In the genomic region with DNA sequence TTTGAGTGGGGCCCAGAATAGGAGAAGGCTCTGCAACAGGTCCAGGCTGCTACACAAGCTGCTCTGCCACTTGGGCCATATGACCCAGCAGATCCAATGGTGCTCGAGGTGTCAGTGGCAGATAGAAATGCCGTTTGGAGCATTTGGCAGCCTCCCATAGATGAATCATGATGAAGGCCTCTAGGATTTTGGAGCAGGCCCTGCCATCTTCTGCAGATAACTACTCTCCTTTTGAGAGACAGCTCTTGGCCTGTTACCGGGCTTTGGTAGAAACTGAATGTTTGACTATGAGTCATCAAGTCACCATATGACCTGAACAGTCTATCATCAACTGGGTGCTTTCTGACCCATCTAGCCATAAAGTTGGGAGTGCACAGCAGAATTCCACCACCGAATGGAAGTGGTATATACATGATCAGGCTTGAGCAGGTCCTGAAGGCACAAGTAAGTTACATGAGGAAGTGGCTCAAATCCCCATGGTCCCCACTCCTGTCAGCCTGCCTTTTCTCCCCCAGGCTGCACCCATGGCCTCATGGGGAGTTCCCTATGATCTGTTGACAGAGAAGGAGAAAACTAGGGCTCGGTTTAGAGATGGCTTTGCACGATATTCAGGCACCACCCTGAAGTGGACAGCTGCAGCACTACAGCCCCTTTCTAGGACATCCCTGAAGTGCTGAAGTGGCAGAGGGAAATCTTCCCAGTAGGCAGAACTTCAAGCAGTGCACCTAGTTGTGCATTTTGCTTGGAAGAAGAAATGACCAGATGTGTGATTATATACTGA, we compare ENCODE assay signal across 26 cellular contexts.
DNase-seq lines count a peak whose midpoint lies in the region; TF ChIP-seq lines count a peak whose summit lies in the region.
"Had no signal": no experiment of that assay in that cellular context is flagged by ENCODE, and none has a peak within 500 bp of the region (broad histone marks: within the 10 kb centered on the region; RNA-seq: fewer than 3 reads in every experiment).

No MANE protein-coding gene starts in this region.

- no peak overlapping the region for H3K4me3 Mint-ChIP-seq in HFFc6
- H3K4me3 Mint-ChIP-seq in neural progenitor cell: no peak overlapping the region
- H3K4me3 Mint-ChIP-seq: activated CD8-positive, alpha-beta T cell treated with anti-CD3 and anti-CD28 coated beads for 36 hours; mesothelial cell of epicardium; natural killer cell treated with Interleukin-12 subunit alpha and Interleukin-12 subunit beta and Interleukin-15 and Interleukin-18, amount 100 ng/mL, for 72 hours; stimulated activated effector memory CD8-positive, alpha-beta T cell treated with anti-CD3 and anti-CD28 coated beads, Interleukin-12 subunit alpha, Interleukin-12 subunit beta, amount 100 ng/mL, for 72 hours had no signal

- TF ChIP-seq CTCF in AG10803 (conservative IDR thresholded peaks at IDR 0.05; ENCODE audit: low read length): no peak
- no peak for TF ChIP-seq CTCF in HFFc6 (IDR thresholded peaks at IDR 0.05)
- no peak for TF ChIP-seq CTCF in fibroblast of the aortic adventitia (IDR thresholded peaks at IDR 0.05; ENCODE audit: insufficient read depth, low read length)
- no peak for TF ChIP-seq CTCF in neural progenitor cell (IDR thresholded peaks at IDR 0.05)
- TF ChIP-seq CTCF in coronary artery (IDR thresholded peaks at IDR 0.05): no peak

- H3K27me3 ChIP-seq in neural progenitor cell: no peaks in the 10 kb centered on the region
- H3K27me3 ChIP-seq: sigmoid colon had no signal

- no peak overlapping the region for H3K27ac ChIP-seq in neural progenitor cell
- no peak overlapping the region for H3K27ac ChIP-seq in coronary artery
- H3K27ac ChIP-seq: dorsolateral prefrontal cortex, HL-60, pancreas, sigmoid colon had no signal

- H3K36me3 ChIP-seq in neural progenitor cell: no peaks in the 10 kb centered on the region
- H3K36me3 ChIP-seq: pancreas, sigmoid colon had no signal

- H3K27me3 Mint-ChIP-seq in HFFc6 (ENCODE audit: insufficient read depth) (no peaks in the 10 kb centered on the region; the same call in 1 of the 2 replicates), neural progenitor cell (ENCODE audit: insufficient read depth, low read depth) (no peaks in the 10 kb centered on the region)

- H4K20me1 ChIP-seq in neural progenitor cell (ENCODE audit: low read depth): no peaks in the 10 kb centered on the region

- H3K9me3 ChIP-seq in neural progenitor cell (ENCODE audit: low read depth): no peaks in the 10 kb centered on the region
- H3K9me3 ChIP-seq: pancreas had no signal

- H3K4me2 ChIP-seq in neural progenitor cell: no peak overlapping the region

- no peak overlapping the region for H3K27ac Mint-ChIP-seq in HFFc6
- H3K27ac Mint-ChIP-seq in neural progenitor cell: no peak overlapping the region
- H3K27ac Mint-ChIP-seq: activated CD8-positive, alpha-beta T cell treated with anti-CD3 and anti-CD28 coated beads for 36 hours; mesothelial cell of epicardium; natural killer cell treated with Interleukin-12 subunit alpha and Interleukin-12 subunit beta and Interleukin-15 and Interleukin-18, amount 100 ng/mL, for 72 hours; stimulated activated effector memory CD8-positive, alpha-beta T cell treated with anti-CD3 and anti-CD28 coated beads, Interleukin-12 subunit alpha, Interleukin-12 subunit beta, amount 100 ng/mL, for 72 hours had no signal

- H3K9me3 Mint-ChIP-seq in HFFc6: peaks cover 19% of the 10 kb centered on the region
- peaks cover 33% of the 10 kb centered on the region for H3K9me3 Mint-ChIP-seq in neural progenitor cell

- no peaks in the 10 kb centered on the region for H3F3A ChIP-seq in neural progenitor cell (ENCODE audit: low read depth)

- no peaks in the 10 kb centered on the region for H3K4me1 ChIP-seq in neural progenitor cell
- H3K4me1 ChIP-seq: pancreas, sigmoid colon had no signal

- H3K4me3 ChIP-seq in AG10803 (ENCODE audit: low read length): no peak overlapping the region
- no peak overlapping the region for H3K4me3 ChIP-seq in fibroblast of the aortic adventitia (ENCODE audit: low read depth, low read length)
- H3K4me3 ChIP-seq in neural progenitor cell: no peak overlapping the region
- no peak overlapping the region for H3K4me3 ChIP-seq in coronary artery
- H3K4me3 ChIP-seq: dorsolateral prefrontal cortex, pancreas, sigmoid colon had no signal

- H3K4me1 Mint-ChIP-seq in HFFc6 (ENCODE audit: low read depth) (peaks cover 6% of the 10 kb centered on the region; the same call in 1 of the 2 replicates), neural progenitor cell (no peaks in the 10 kb centered on the region)
- H3K4me1 Mint-ChIP-seq: mesothelial cell of epicardium; stimulated activated effector memory CD8-positive, alpha-beta T cell treated with anti-CD3 and anti-CD28 coated beads, Interleukin-12 subunit alpha, Interleukin-12 subunit beta, amount 100 ng/mL, for 72 hours had no signal

- H3K36me3 Mint-ChIP-seq in HFFc6 (ENCODE audit: low read depth) (peaks cover 7% of the 10 kb centered on the region; the same call in 1 of the 2 replicates), neural progenitor cell (peaks cover 2% of the 10 kb centered on the region)
- H3K36me3 Mint-ChIP-seq: stimulated activated effector memory CD8-positive, alpha-beta T cell treated with anti-CD3 and anti-CD28 coated beads, Interleukin-12 subunit alpha, Interleukin-12 subunit beta, amount 100 ng/mL, for 72 hours had no signal

- no peak overlapping the region for H3K9ac ChIP-seq in neural progenitor cell

- no peaks in the 10 kb centered on the region for H3K79me2 ChIP-seq in neural progenitor cell (ENCODE audit: low read depth)

- DNase-seq in AG10803 (ENCODE audit: low read depth): peak; percentile 46
- peak; percentile 68 for DNase-seq in HFFc6
- peak; percentile 4 for DNase-seq in T1000 (lab: John Stamatoyannopoulos, UW)
- peak; percentile 5 for DNase-seq in fibroblast of the aortic adventitia (ENCODE audit: low read depth)
- no peak for DNase-seq in NCI-H1436 treated with DMSO at 0.1 percent for 48 hours (lab: John Stamatoyannopoulos, UW)
- no peak for DNase-seq in NCI-H1930 (lab: John Stamatoyannopoulos, UW)
- no peak for DNase-seq in neural progenitor cell (ENCODE audit: low spot score)
- DNase-seq in coronary artery (ENCODE audit: low spot score): no peak
- DNase-seq: ACHN; activated CD8-positive, alpha-beta T cell treated with anti-CD3 and anti-CD28 coated beads for 36 hours; activated naive CD4-positive, alpha-beta T cell; activated T-cell treated with anti-CD3 and anti-CD28 coated beads, Interleukin-2, amount 50 U/mL, for 1 hour; amniotic stem cell; caudate nucleus; dorsolateral prefrontal cortex; GDM1; glutamatergic neuron; left colon; NCI-H2029 treated with DMSO at 0.1 percent for 48 hours; pancreas; RPMI8226; sigmoid colon had no signal

- H2AFZ ChIP-seq in neural progenitor cell (replicated peaks): no peak overlapping the region

Comparison
In these comparisons a context has a peak if more than half of its experiments do, and no peak if none do; other contexts are left out.
1. DNase-seq: peak in AG10803 (single experiment), HFFc6 (single experiment), T1000 (single experiment) and fibroblast of the aortic adventitia (single experiment); none in NCI-H1436 treated with DMSO at 0.1 percent for 48 hours (single experiment), NCI-H1930 (0 of 2), neural progenitor cell (single experiment) and coronary artery (single experiment).